8 cellular contexts compared by ENCODE assay signal in genomic region chr14:93206793-93207467, GRCh38. TPM values are rescaled to one million over a fixed set of nuclear protein-coding genes. Genes with fewer than 3 reads are reported as not detected.
DNase-seq lines count a peak whose midpoint lies in the region; ATAC-seq and TF ChIP-seq lines count a peak whose summit lies in the region.

A gene with protein sequence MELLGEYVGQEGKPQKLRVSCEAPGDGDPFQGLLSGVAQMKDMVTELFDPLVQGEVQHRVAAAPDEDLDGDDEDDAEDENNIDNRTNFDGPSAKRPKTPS (minus strand): TSS chr14:93207065. CDS start chr14:93207037, 28 bp downstream.
Gene UBR7, plus strand, starts transcription at chr14:93207256. Its CDS starts 36 bp downstream, at chr14:93207292.

- peak within 1 kb of the TSS; percentile 99 for H3K4me3 Mint-ChIP-seq in activated T-cell treated with anti-CD3 and anti-CD28 coated beads, Interleukin-2, amount 50 U/mL, for 4 hours

- H3K27me3 ChIP-seq in Panc1 (ENCODE audit: control insufficient read depth, insufficient read depth, low read length) (no peaks in the 10 kb centered on the region), esophagus (ENCODE audit: control insufficient read depth in 1 of 2, insufficient read depth in 2 of 2, low read length in 2 of 2) (no peaks in the 10 kb centered on the region), muscle layer of colon (ENCODE audit: control insufficient read depth in 1 of 2, insufficient read depth in 2 of 2, low read length in 2 of 2) (no peaks in the 10 kb centered on the region)

- in situ Hi-C loops in Panc1 (cut with HindIII; ENCODE audit: low pct_unique_long_range_greater_than_20kb, low sequenced_read_pairs): no loop called here

- H3K9me3 Mint-ChIP-seq in activated T-cell treated with anti-CD3 and anti-CD28 coated beads, Interleukin-2, amount 50 U/mL, for 4 hours: no peaks in the 10 kb centered on the region

- peak; percentile 99 for DNase-seq in DMS79 treated with DMSO at 0.1 percent for 48 hours (lab: John Stamatoyannopoulos, UW)
- DNase-seq in KG1 (lab: John Stamatoyannopoulos, UW): peak; percentile 96
- DNase-seq in Panc1 (ENCODE audit: low read depth, low spot score): peak; percentile 84
- peak; percentile 76 for DNase-seq in activated T-cell treated with anti-CD3 and anti-CD28 coated beads, Interleukin-2, amount 50 U/mL, for 4 hours
- DNase-seq in stimulated activated CD8-positive, alpha-beta memory T cell treated with anti-CD3 and anti-CD28 coated beads, Interleukin-7, amount 100 ng/mL, for 24 hours (ENCODE audit: low read depth): peak; percentile 73

- POLR2A ChIA-PET in Panc1 (lab: Charles Lee): interaction anchor here (0.7 to 1.3 kb wide), 3 partner anchors 22 to 53 kb away, joined by 3 read pairs; partner anchors contain the start of gene MOAP1

- no peak for TF ChIP-seq CTCF in Panc1 (IDR thresholded peaks at IDR 0.05)

- peaks cover 8% of the 10 kb centered on the region for H3K36me3 Mint-ChIP-seq in activated T-cell treated with anti-CD3 and anti-CD28 coated beads, Interleukin-2, amount 50 U/mL, for 4 hours (ENCODE audit: insufficient read depth)

- H3K4me1 Mint-ChIP-seq in activated T-cell treated with anti-CD3 and anti-CD28 coated beads, Interleukin-2, amount 50 U/mL, for 4 hours (ENCODE audit: low read depth): peaks cover 41% of the 10 kb centered on the region

- peak within 1 kb of the TSS; percentile 60 for H3K9ac ChIP-seq in muscle layer of colon (ENCODE audit: low read length)

- CTCF ChIA-PET in Panc1 (lab: Charles Lee): interaction anchor here (0.5 to 1.6 kb wide), 3 partner anchors 65 to 664 kb away, joined by 3 to 5 read pairs (median 4); no protein-coding TSS in a partner anchor

- H3K27me3 Mint-ChIP-seq in activated T-cell treated with anti-CD3 and anti-CD28 coated beads, Interleukin-2, amount 50 U/mL, for 4 hours (ENCODE audit: low read depth): no peaks in the 10 kb centered on the region

- no peaks in the 10 kb centered on the region; the same call in 1 of the 2 replicates for H3K4me1 ChIP-seq in Panc1 (ENCODE audit: control insufficient read depth, insufficient read depth, low read length)
- no peaks in the 10 kb centered on the region for H3K4me1 ChIP-seq in esophagus (ENCODE audit: control insufficient read depth in 2 of 2, insufficient read depth in 2 of 2, low read length in 1 of 2)
- H3K4me1 ChIP-seq in muscle layer of colon (ENCODE audit: insufficient read depth, low read length): peaks cover 26% of the 10 kb centered on the region

- ATAC-seq in GM21723 (IDR thresholded peaks at IDR 0.05; ENCODE audit: unreplicated experiment): peak; percentile 84
- peak; percentile 96 for ATAC-seq in Panc1
- peak; percentile 93 to 97 for ATAC-seq in activated T-cell treated with anti-CD3 and anti-CD28 coated beads, Interleukin-2, amount 50 U/mL, for 4 hours

- intact Hi-C loops in Panc1 (cut with micrococcal nuclease; ENCODE audit: unreplicated experiment): no loop called here

- 0% methylated on average over 61 to 65 of the region's 65 CpGs for WGBS in esophagus, 2 donors

- peak within 1 kb of the TSS; percentile 75 to 86 for H3K4me3 ChIP-seq in Panc1 (ENCODE audit: low read depth in 2 of 2, low read length in 2 of 2)
- peak within 1 kb of the TSS; percentile 79 to 87 for H3K4me3 ChIP-seq in esophagus (ENCODE audit: low read depth in 1 of 2, low read length in 2 of 2)
- peak within 1 kb of the TSS; percentile 81 to 93 for H3K4me3 ChIP-seq in muscle layer of colon (ENCODE audit: low read depth in 1 of 2, low read length in 2 of 2)

- H3K9me3 ChIP-seq in Panc1 (ENCODE audit: control insufficient read depth, insufficient read depth, low read depth, low read length) (no peaks in the 10 kb centered on the region), esophagus (ENCODE audit: control insufficient read depth in 2 of 2, insufficient read depth in 1 of 2, low read depth in 1 of 2, low read length in 1 of 2) (no peaks in the 10 kb centered on the region), muscle layer of colon (ENCODE audit: low read length) (no peaks in the 10 kb centered on the region)

- BruUV-seq in Panc1 (replicated peaks; lab: Mats Ljungman, UMichigan): no TSS peak

- H3K27ac ChIP-seq in Panc1 (ENCODE audit: low read length) (peak within 1 kb of the TSS; percentile 74), esophagus (ENCODE audit: low read depth in 2 of 2, low read length in 1 of 2) (peak within 1 kb of the TSS; percentile 92 to 93), muscle layer of colon (ENCODE audit: low read depth, low read length) (peak within 1 kb of the TSS; percentile 96)

- H3K36me3 ChIP-seq in Panc1 (ENCODE audit: control insufficient read depth, insufficient read depth, low read length): peaks cover 7% of the 10 kb centered on the region; the same call in 1 of the 2 replicates
- H3K36me3 ChIP-seq in esophagus (ENCODE audit: control insufficient read depth in 2 of 2, insufficient read depth in 2 of 2, low read length in 1 of 2): no peaks in the 10 kb centered on the region
- peaks cover 5% of the 10 kb centered on the region for H3K36me3 ChIP-seq in muscle layer of colon (ENCODE audit: insufficient read depth, low read length)

RNA-seq across cellular contexts. Expression of the first gene that starts in this region (rescaled TPM):
- total RNA-seq in Panc1 (2021; ENCODE audit: unreplicated experiment): 9.5 TPM
- 10.6 TPM for polyA plus RNA-seq in Panc1 (2012; ENCODE audit: insufficient read length)
- total RNA-seq in activated T-cell treated with anti-CD3 and anti-CD28 coated beads, Interleukin-2, amount 50 U/mL, for 4 hours: 10 to 100 TPM; 16.0 to 17.7 (median 16.9) TPM
- 10 to 100 TPM in 1 of 2 donors, 1 to 10 TPM in 1; 8.0 to 10.8 TPM for polyA plus RNA-seq in esophagus

RNA-seq across cellular contexts. Expression of gene UBR7, which starts in this region (rescaled TPM):
- 19.9 TPM for total RNA-seq in Panc1 (2021; ENCODE audit: unreplicated experiment)
- 13.7 TPM for polyA plus RNA-seq in Panc1 (2012; ENCODE audit: insufficient read length)
- 10 to 100 TPM; 25.4 to 30.2 (median 27.0) TPM for total RNA-seq in activated T-cell treated with anti-CD3 and anti-CD28 coated beads, Interleukin-2, amount 50 U/mL, for 4 hours
- polyA plus RNA-seq in esophagus: 10 to 100 TPM in 1 of 2 donors, 1 to 10 TPM in 1; 7.8 to 11.7 TPM

Comparison
In these comparisons a context has a peak if more than half of its experiments do, and no peak if none do; other contexts are left out.
1. Peak in every context shown above with its lines: DNase-seq, ATAC-seq, H3K4me3 ChIP-seq and H3K27ac ChIP-seq.